ENCODE assay signal across 31 cellular contexts in genomic region chr22:20677684-20678242, GRCh38.
DNase-seq lines count a peak whose midpoint lies in the region; ATAC-seq, FAIRE-seq and TF ChIP-seq lines count a peak whose summit lies in the region.
"Had no signal": no experiment of that assay in that cellular context is flagged by ENCODE, and none has a peak within 500 bp of the region (broad histone marks: within the 10 kb centered on the region; RNA-seq: fewer than 3 reads in every experiment).

No MANE protein-coding gene starts in this region.

- no peaks in the 10 kb centered on the region for H3K9me1 ChIP-seq in K562 (ENCODE audit: control insufficient read depth, insufficient read depth, low read length)

- no peaks in the 10 kb centered on the region for H3K36me3 ChIP-seq in K562 (ENCODE audit: control insufficient read depth, insufficient read depth, low read length)
- H3K36me3 ChIP-seq: BE2C; BLaER1; BLaER1 treated with 17β-estradiol and CSF1 and Interleukin-3, amounts not matched to agents 10 nM and 100 nM had no signal

- H3K9me3 Mint-ChIP-seq in activated CD4-positive, alpha-beta T cell treated with anti-CD3 and anti-CD28 coated beads, Interleukin-2, amount 10 ng/mL, durations not matched to agents 24 days and 14 days: no peaks in the 10 kb centered on the region
- H3K9me3 Mint-ChIP-seq: CD4-positive, alpha-beta memory T cell; CD4-positive, alpha-beta T cell; CD8-positive, alpha-beta T cell had no signal

- CTCF ChIA-PET in K562 (lab: Yijun Ruan, JAX; ENCODE audit: low intra/inter-chr PET ratio): no interaction called here

- no peaks in the 10 kb centered on the region for H3K79me2 ChIP-seq in K562 (ENCODE audit: control insufficient read depth, insufficient read depth, low read length)

- TF ChIP-seq EP300 in K562 (IDR thresholded peaks at IDR 0.05; ENCODE audit: low read length): no peak

- H3K4me3 Mint-ChIP-seq in activated CD4-positive, alpha-beta T cell treated with anti-CD3 and anti-CD28 coated beads, Interleukin-2, amount 10 ng/mL, durations not matched to agents 24 days and 14 days: no peak overlapping the region
- H3K4me3 Mint-ChIP-seq: B cell; CD4-positive, alpha-beta memory T cell; CD4-positive, alpha-beta T cell; CD4-positive, CD25-positive, alpha-beta regulatory T cell; CD8-positive, alpha-beta memory T cell; CD8-positive, alpha-beta T cell had no signal

- FAIRE-seq in K562 (lab: Jason Lieb, UNC): no peak
- FAIRE-seq: A204.1, A549, D721Med had no signal

- no peaks in the 10 kb centered on the region for H4K20me1 ChIP-seq in K562 (replicated peaks; ENCODE audit: control insufficient read depth, insufficient read depth, low read length)
- H4K20me1 ChIP-seq: BLaER1; BLaER1 treated with 17β-estradiol and CSF1 and Interleukin-3, amounts not matched to agents 10 nM and 100 nM had no signal

- H3K27me3 ChIP-seq in K562 (ENCODE audit: control insufficient read depth in 2 of 2, insufficient read depth in 2 of 2, low read length in 2 of 2): peaks cover 9 to 12% of the 10 kb centered on the region in 2 experiments
- H3K27me3 ChIP-seq: BE2C; BLaER1; BLaER1 treated with 17β-estradiol and CSF1 and Interleukin-3, amounts not matched to agents 10 nM and 100 nM had no signal

- H3K9ac ChIP-seq in K562 (ENCODE audit: insufficient read depth in 1 of 2, low read depth in 2 of 2, low read length in 2 of 2): no peak overlapping the region
- H3K9ac ChIP-seq: BLaER1; BLaER1 treated with 17β-estradiol and CSF1 and Interleukin-3, amounts not matched to agents 10 nM and 100 nM had no signal

- no peaks in the 10 kb centered on the region for H3K4me1 Mint-ChIP-seq in activated CD4-positive, alpha-beta T cell treated with anti-CD3 and anti-CD28 coated beads, Interleukin-2, amount 10 ng/mL, durations not matched to agents 24 days and 14 days
- H3K4me1 Mint-ChIP-seq: B cell; CD14-positive monocyte; CD4-positive, alpha-beta memory T cell; CD4-positive, CD25-positive, alpha-beta regulatory T cell; CD8-positive, alpha-beta memory T cell had no signal

- no peak for TF ChIP-seq POLR2A in K562 (conservative IDR thresholded peaks at IDR 0.05)

- intact Hi-C loops in K562 (cut with micrococcal nuclease): loop anchor here (10.0 kb wide), 1 partner anchor 263 kb away; no protein-coding TSS in a partner anchor
- intact Hi-C loops in activated CD4-positive, alpha-beta T cell treated with anti-CD3 and anti-CD28 coated beads, Interleukin-2, amount 10 ng/mL, durations not matched to agents 24 days and 14 days (cut with micrococcal nuclease): no loop called here

- POLR2A ChIA-PET in K562 (lab: Yijun Ruan, JAX): interaction anchor here (0.6 to 1.7 kb wide), 3 partner anchors 10 to 166 kb away, joined by 3 to 7 read pairs (median 4); no protein-coding TSS in a partner anchor

- no peak overlapping the region for H3K4me3 ChIP-seq in K562
- H3K4me3 ChIP-seq: A549; BLaER1; BLaER1 treated with 17β-estradiol and CSF1 and Interleukin-3, amounts not matched to agents 10 nM and 100 nM had no signal

- no peak for TF ChIP-seq RAD21 in K562 (CRISPR knock-in tag; conservative IDR thresholded peaks at IDR 0.05 in 1 of 2, IDR thresholded peaks at IDR 0.05 in 1 of 2)

- H3K4me2 ChIP-seq in K562 (ENCODE audit: insufficient read depth, low read length): no peak overlapping the region
- H3K4me2 ChIP-seq: A549; BLaER1; BLaER1 treated with 17β-estradiol and CSF1 and Interleukin-3, amounts not matched to agents 10 nM and 100 nM had no signal

- in situ Hi-C loops in K562 (cut with MboI): loop anchor here (25.0 kb wide), 2 partner anchors 265 to 515 kb away; partner anchors contain the start of gene CCDC188

- H3K9me3 ChIP-seq in K562 (replicated peaks; ENCODE audit: control insufficient read depth, insufficient read depth, low read depth, low read length): peaks cover 6% of the 10 kb centered on the region
- H3K9me3 ChIP-seq: A549, BE2C, Caco-2 had no signal

- H3K4me1 ChIP-seq in K562 (replicated peaks in 1 of 2; ENCODE audit: control insufficient read depth in 2 of 2, insufficient read depth in 2 of 2, low read length in 2 of 2): no peaks in the 10 kb centered on the region
- H3K4me1 ChIP-seq: A549; BE2C; BLaER1; BLaER1 treated with 17β-estradiol and CSF1 and Interleukin-3, amounts not matched to agents 10 nM and 100 nM; Caco-2 had no signal

- H3K27ac ChIP-seq in K562 (ENCODE audit: extremely low read depth, low read depth, low read length): no peak overlapping the region
- H3K27ac ChIP-seq: 22Rv1; A549; BLaER1; BLaER1 treated with 17β-estradiol and CSF1 and Interleukin-3, amounts not matched to agents 10 nM and 100 nM; C4-2B had no signal

- H3K27me3 Mint-ChIP-seq in activated CD4-positive, alpha-beta T cell treated with anti-CD3 and anti-CD28 coated beads, Interleukin-2, amount 10 ng/mL, durations not matched to agents 24 days and 14 days: peaks cover 44% of the 10 kb centered on the region

- TF ChIP-seq CTCF in K562 (IDR thresholded peaks at IDR 0.05 in 2 of 3, conservative IDR thresholded peaks at IDR 0.05 in 1 of 3; ENCODE audit: insufficient read depth in 2 of 3, low read depth in 1 of 3, low read length in 3 of 3): no peak

- H2AFZ ChIP-seq in K562 (ENCODE audit: low read depth, low read length): no peak overlapping the region

- ATAC-seq in K562: no peak
- ATAC-seq: A549; CD8-positive, alpha-beta T cell had no signal

- DNase-seq in K562 (ENCODE audit: extremely low read depth in 1 of 4, low spot score in 3 of 4): no peak
- DNase-seq in activated CD4-positive, alpha-beta T cell treated with anti-CD3 and anti-CD28 coated beads, Interleukin-2, amount 10 ng/mL, durations not matched to agents 24 days and 14 days: no peak
- DNase-seq: 8988T; ACHN; AML-193; BE2C; C1 segment of cervical spinal cord; Caco-2; Calu3; CD4-positive, alpha-beta memory T cell; CD4-positive, alpha-beta T cell; CD4-positive, CD25-positive, alpha-beta regulatory T cell; CD8-positive, alpha-beta memory T cell; CD8-positive, alpha-beta T cell; COR-L47; DMS 273 treated with DMSO at 0.1 percent for 48 hours; DMS153; DMS53; DMS79; DMS79 treated with DMSO at 0.1 percent for 48 hours; DND-41; EL had no signal

- WGBS in K562 (ENCODE audit: insufficient coverage, low coverage, missing lambda C conversion rate): 3% methylated on average over 2 of the region's 2 CpGs

- no TSS peak for BruUV-seq in K562 (replicated peaks; lab: Mats Ljungman, UMichigan)

- H3K36me3 Mint-ChIP-seq in activated CD4-positive, alpha-beta T cell treated with anti-CD3 and anti-CD28 coated beads, Interleukin-2, amount 10 ng/mL, durations not matched to agents 24 days and 14 days (ENCODE audit: low read depth): no peaks in the 10 kb centered on the region
- H3K36me3 Mint-ChIP-seq: CD14-positive monocyte; CD4-positive, alpha-beta memory T cell; CD4-positive, CD25-positive, alpha-beta regulatory T cell; CD8-positive, alpha-beta T cell had no signal

- no peak overlapping the region for H3K27ac Mint-ChIP-seq in activated CD4-positive, alpha-beta T cell treated with anti-CD3 and anti-CD28 coated beads, Interleukin-2, amount 10 ng/mL, durations not matched to agents 24 days and 14 days
- H3K27ac Mint-ChIP-seq: B cell; CD14-positive monocyte; CD4-positive, alpha-beta T cell; CD4-positive, CD25-positive, alpha-beta regulatory T cell; CD8-positive, alpha-beta memory T cell; CD8-positive, alpha-beta T cell had no signal

TF ChIP-seq in K562, 482 proteins besides CTCF, POLR2A, EP300 and RAD21 (continues in another document):
- peak; percentile 54; the same call in 1 of the 2 replicates for TF ChIP-seq E4F1 (CRISPR knock-in tag; IDR thresholded peaks at IDR 0.05; ENCODE audit: borderline replicate concordance)
- no peak for TF ChIP-seq JUNB (CRISPR knock-in tag; conservative IDR thresholded peaks at IDR 0.05)
- TF ChIP-seq CC2D1A (IDR thresholded peaks at IDR 0.05): no peak
- TF ChIP-seq, protein P1, sequence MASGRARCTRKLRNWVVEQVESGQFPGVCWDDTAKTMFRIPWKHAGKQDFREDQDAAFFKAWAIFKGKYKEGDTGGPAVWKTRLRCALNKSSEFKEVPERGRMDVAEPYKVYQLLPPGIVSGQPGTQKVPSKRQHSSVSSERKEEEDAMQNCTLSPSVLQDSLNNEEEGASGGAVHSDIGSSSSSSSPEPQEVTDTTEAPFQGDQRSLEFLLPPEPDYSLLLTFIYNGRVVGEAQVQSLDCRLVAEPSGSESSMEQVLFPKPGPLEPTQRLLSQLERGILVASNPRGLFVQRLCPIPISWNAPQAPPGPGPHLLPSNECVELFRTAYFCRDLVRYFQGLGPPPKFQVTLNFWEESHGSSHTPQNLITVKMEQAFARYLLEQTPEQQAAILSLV (tag; IDR thresholded peaks at IDR 0.05): no peak
- TF ChIP-seq LARP7 (IDR thresholded peaks at IDR 0.05): peak; percentile 24; the same call in 1 of the 2 replicates
- peak; percentile 60; the same call in 1 of the 2 replicates for TF ChIP-seq ZNF551 (CRISPR knock-in tag; IDR thresholded peaks at IDR 0.05)
- no peak for TF ChIP-seq MCM7 (IDR thresholded peaks at IDR 0.05)
- TF ChIP-seq CEBPG (CRISPR knock-in tag; IDR thresholded peaks at IDR 0.05): no peak
- TF ChIP-seq CEBPG (tag; conservative IDR thresholded peaks at IDR 0.05 in 1 of 2, IDR thresholded peaks at IDR 0.05 in 1 of 2): peak; percentile 63 to 84; a peak in 3 of 4 replicates
- 0 out of 2 replicates have a peak, but pooled peaks have one; percentile 33 for TF ChIP-seq ZSCAN29 (IDR thresholded peaks at IDR 0.05)
- TF ChIP-seq CBX2 (IDR thresholded peaks at IDR 0.05; ENCODE audit: insufficient read depth, low read length, poor library complexity, severe bottlenecking): peak; percentile 44
